8 cellular contexts compared by ENCODE assay signal in the genomic region with DNA sequence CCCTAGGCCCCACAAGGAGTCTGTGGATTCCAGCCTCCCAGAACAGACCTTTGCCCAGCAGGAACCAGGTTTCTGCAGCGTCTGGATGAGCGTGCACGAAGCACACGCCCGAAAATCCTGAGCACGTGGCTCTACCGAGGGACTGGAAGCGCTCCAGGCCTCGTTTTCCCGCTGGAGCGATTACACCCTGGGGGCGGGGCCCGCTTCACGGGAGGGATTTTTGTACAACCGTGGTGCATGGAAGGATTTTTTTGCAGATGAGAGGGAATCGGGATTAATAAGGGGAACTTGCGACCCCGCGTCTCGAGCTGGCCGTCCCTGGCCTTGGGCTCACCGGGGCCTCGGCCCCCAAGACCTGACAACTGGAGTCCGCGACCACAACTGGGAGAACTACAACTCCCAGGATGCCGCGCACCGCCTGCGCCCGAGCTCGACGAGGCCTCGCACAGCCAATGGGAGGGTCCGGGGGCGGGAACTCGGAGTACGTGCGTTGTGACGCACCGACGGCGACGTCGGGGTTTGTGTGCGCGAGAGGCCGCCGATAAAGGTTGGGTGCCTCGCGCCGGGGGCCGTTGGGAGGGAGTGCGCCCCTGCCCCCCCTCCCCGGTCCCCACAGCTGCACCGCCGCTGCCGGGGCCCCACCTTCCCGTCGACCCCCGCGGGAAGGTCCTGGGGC. TPM values are rescaled to one million over a fixed set of nuclear protein-coding genes. Genes with fewer than 3 reads are reported as not detected.
DNase-seq lines count a peak whose midpoint lies in the region; ATAC-seq and TF ChIP-seq lines count a peak whose summit lies in the region.

Gene ZNF628 (plus strand): TSS at position 518 of the 676 bp plus-strand sequence. CDS start 3,294 bp downstream, outside the sequence.

- H3K4me3 Mint-ChIP-seq in activated naive CD8-positive, alpha-beta T cell: peak within 1 kb of the TSS; percentile 93
- H3K4me3 Mint-ChIP-seq in osteocyte (ENCODE audit: unreplicated experiment): peak within 1 kb of the TSS; percentile 91

- H3K79me2 ChIP-seq in SK-N-SH (ENCODE audit: insufficient read depth): peaks cover 31% of the 10 kb centered on the region

- peak within 1 kb of the TSS; percentile 64 to 91 for H3K27ac ChIP-seq in SK-N-SH (ENCODE audit: low read depth in 2 of 2, low read length in 1 of 2)
- peak within 1 kb of the TSS; percentile 99 for H3K27ac ChIP-seq in thymus (ENCODE audit: low read depth)

- H3K27me3 ChIP-seq in GM06990 (replicated peaks; ENCODE audit: control insufficient read depth, insufficient read depth, low read length): no peaks in the 10 kb centered on the region
- H3K27me3 ChIP-seq in SK-N-SH (ENCODE audit: insufficient read depth): no peaks in the 10 kb centered on the region
- no peaks in the 10 kb centered on the region for H3K27me3 ChIP-seq in thymus (ENCODE audit: control insufficient read depth, insufficient read depth)

- no peak; a peak in 1 of 4 replicates for TF ChIP-seq EP300 in SK-N-SH (IDR thresholded peaks at IDR 0.05; ENCODE audit: borderline replicate concordance in 1 of 2, low read depth in 1 of 2, low read length in 1 of 2)

- H3K27ac Mint-ChIP-seq in activated naive CD8-positive, alpha-beta T cell: peak within 1 kb of the TSS; percentile 89
- H3K27ac Mint-ChIP-seq in osteocyte (ENCODE audit: unreplicated experiment): peak within 1 kb of the TSS; percentile 96

- H3K9me2 ChIP-seq in SK-N-SH: no peaks in the 10 kb centered on the region

- intact Hi-C loops in head of caudate nucleus (cut with DNase I): no loop called here

- H2AFZ ChIP-seq in SK-N-SH (ENCODE audit: low read depth): peak within 1 kb of the TSS; percentile 89

- peaks cover 28% of the 10 kb centered on the region for H3K4me1 Mint-ChIP-seq in activated naive CD8-positive, alpha-beta T cell (ENCODE audit: low read depth)
- peaks cover 51% of the 10 kb centered on the region for H3K4me1 Mint-ChIP-seq in osteocyte (ENCODE audit: unreplicated experiment)

- peak within 1 kb of the TSS; percentile 91 for H3K4me2 ChIP-seq in SK-N-SH

- H3K9me3 Mint-ChIP-seq in activated naive CD8-positive, alpha-beta T cell (ENCODE audit: low read depth): no peaks in the 10 kb centered on the region
- H3K9me3 Mint-ChIP-seq in osteocyte (ENCODE audit: unreplicated experiment): no peaks in the 10 kb centered on the region

- DNase-seq in GM06990 (ENCODE audit: extremely low read depth, insufficient read length): peak; percentile 97
- DNase-seq in NCI-H1092 (lab: John Stamatoyannopoulos, UW): peak; percentile 95
- peak; percentile 96 for DNase-seq in SK-N-SH
- DNase-seq in head of caudate nucleus: peak; percentile 99 to 100 (median 100)
- peak; percentile 99 for DNase-seq in osteocyte (ENCODE audit: extremely low spot score, unreplicated experiment)

- H3K9ac ChIP-seq in SK-N-SH: peak within 1 kb of the TSS; percentile 59

- H4K20me1 ChIP-seq in SK-N-SH (ENCODE audit: insufficient read depth): no peaks in the 10 kb centered on the region

- POLR2A ChIA-PET in SK-N-SH (lab: Yijun Ruan, JAX): interaction anchor here (0.6 to 2.0 kb wide), 13 partner anchors 9 to 248 kb away, joined by 3 to 15 read pairs (median 4); partner anchors contain the start of genes FIZ1, ISOC2, NAT14 and TMEM238

- WGBS in SK-N-SH (ENCODE audit: low lambda C conversion rate): 9% methylated on average over 10 of the region's 61 CpGs
- WGBS in thymus: 2% methylated on average over 59 of the region's 61 CpGs

- CTCF ChIA-PET in SK-N-SH (lab: Yijun Ruan, JAX): interaction anchor here (0.6 to 7.8 kb wide), 13 partner anchors 9 to 335 kb away, joined by 3 to 46 read pairs (median 4); partner anchors contain the start of genes NAT14 and ZNF524

- H3K36me3 ChIP-seq in GM06990 (ENCODE audit: control insufficient read depth, insufficient read depth, low read length): no peaks in the 10 kb centered on the region
- peaks cover 0 to under 1% of the 10 kb centered on the region in 2 experiments for H3K36me3 ChIP-seq in SK-N-SH (replicated peaks in 1 of 2; ENCODE audit: control insufficient read depth in 1 of 2, insufficient read depth in 2 of 2, low read length in 1 of 2)
- peaks cover 3% of the 10 kb centered on the region for H3K36me3 ChIP-seq in thymus (ENCODE audit: control insufficient read depth, insufficient read depth)

- no peak for TF ChIP-seq RAD21 in SK-N-SH (IDR thresholded peaks at IDR 0.05; ENCODE audit: low read length)

- H3K9me3 ChIP-seq in SK-N-SH (no peaks in the 10 kb centered on the region), thymus (ENCODE audit: control insufficient read depth) (no peaks in the 10 kb centered on the region)

- peaks cover 11% of the 10 kb centered on the region for H3F3A ChIP-seq in SK-N-SH (replicated peaks; ENCODE audit: insufficient read depth)

- H3K27me3 Mint-ChIP-seq in activated naive CD8-positive, alpha-beta T cell: no peaks in the 10 kb centered on the region
- no peaks in the 10 kb centered on the region for H3K27me3 Mint-ChIP-seq in osteocyte (ENCODE audit: unreplicated experiment)

- H3K4me3 ChIP-seq in GM06990 (replicated peaks; ENCODE audit: low read depth, low read length) (peak within 1 kb of the TSS; percentile 65), SK-N-SH (ENCODE audit: low read depth in 2 of 2, low read length in 1 of 2) (peak within 1 kb of the TSS; percentile 56 to 79), thymus (ENCODE audit: low read length) (peak within 1 kb of the TSS; percentile 56)

- peak; percentile 89 for ATAC-seq in HG02610 (IDR thresholded peaks at IDR 0.05; ENCODE audit: unreplicated experiment)

- H3K4me1 ChIP-seq in SK-N-SH (ENCODE audit: control insufficient read depth in 1 of 2, insufficient read depth in 2 of 2, low read depth in 1 of 2, low read length in 1 of 2) (peaks cover 11 to 16% of the 10 kb centered on the region in 2 experiments; a peak in 2 of 4 replicates), thymus (ENCODE audit: control insufficient read depth, insufficient read depth, low read length) (peaks cover 25% of the 10 kb centered on the region)

- TF ChIP-seq CTCF in GM06990 (IDR thresholded peaks at IDR 0.05; ENCODE audit: insufficient read depth, low read length, poor library complexity, severe bottlenecking) (no peak), SK-N-SH (IDR thresholded peaks at IDR 0.05) (no peak), osteocyte (IDR thresholded peaks at IDR 0.05) (no peak)

- no peaks in the 10 kb centered on the region for H3K36me3 Mint-ChIP-seq in activated naive CD8-positive, alpha-beta T cell
- no peaks in the 10 kb centered on the region for H3K36me3 Mint-ChIP-seq in osteocyte (ENCODE audit: unreplicated experiment)

TF ChIP-seq in SK-N-SH, 30 proteins besides CTCF, POLR2A, EP300 and RAD21 (continues in another document):
- TF ChIP-seq IRF3 (IDR thresholded peaks at IDR 0.05; ENCODE audit: low read depth, low read length) (peak; percentile 28; the same call in 1 of the 2 replicates), SIN3A (IDR thresholded peaks at IDR 0.05; ENCODE audit: borderline replicate concordance, low read depth, low read length) (no peak), ELF1 (IDR thresholded peaks at IDR 0.05) (peak; percentile 53), RCOR1 (IDR thresholded peaks at IDR 0.05; ENCODE audit: low read length) (0 out of 2 replicates have a peak, but pooled peaks have one; percentile 7), FOXM1 (IDR thresholded peaks at IDR 0.05; ENCODE audit: low read depth) (no peak), POLR2AphosphoS5 (IDR thresholded peaks at IDR 0.05; ENCODE audit: low read depth, low read length) (0 out of 2 replicates have a peak, but pooled peaks have one; percentile 43), MXI1 (IDR thresholded peaks at IDR 0.05; ENCODE audit: low read depth, low read length) (peak; percentile 88), SMC3 (IDR thresholded peaks at IDR 0.05; ENCODE audit: low read depth, low read length) (no peak), TAF1 (IDR thresholded peaks at IDR 0.05; ENCODE audit: borderline replicate concordance, low read depth, low read length) (no peak; the same call in 1 of the 2 replicates), CHD2 (IDR thresholded peaks at IDR 0.05; ENCODE audit: low read length, partially characterized antibody) (peak; percentile 89), FOXJ3 (CRISPR knock-in tag; IDR thresholded peaks at IDR 0.05) (no peak)
- TF ChIP-seq, protein P1, sequence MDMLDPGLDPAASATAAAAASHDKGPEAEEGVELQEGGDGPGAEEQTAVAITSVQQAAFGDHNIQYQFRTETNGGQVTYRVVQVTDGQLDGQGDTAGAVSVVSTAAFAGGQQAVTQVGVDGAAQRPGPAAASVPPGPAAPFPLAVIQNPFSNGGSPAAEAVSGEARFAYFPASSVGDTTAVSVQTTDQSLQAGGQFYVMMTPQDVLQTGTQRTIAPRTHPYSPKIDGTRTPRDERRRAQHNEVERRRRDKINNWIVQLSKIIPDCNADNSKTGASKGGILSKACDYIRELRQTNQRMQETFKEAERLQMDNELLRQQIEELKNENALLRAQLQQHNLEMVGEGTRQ (IDR thresholded peaks at IDR 0.05; ENCODE audit: borderline replicate concordance, low read depth, low read length): no peak

RNA-seq across cellular contexts. Expression of gene ZNF628, which starts in this region (rescaled TPM):
- 0.73 and 1.6 TPM in 2 replicates for polyA plus RNA-seq in SK-N-SH (2012; rRNA removed)
- 0.58 and 1.1 TPM in 2 replicates for polyA plus RNA-seq in SK-N-SH (2012; cell fraction: cytosol; rRNA removed)
- polyA plus RNA-seq in SK-N-SH (2012; cell fraction: nucleus; rRNA removed): 3.7 and 4.2 TPM in 2 replicates
- 10.4 and 11.6 TPM in 2 replicates for total RNA-seq in osteocyte
- polyA plus RNA-seq in thymus: 4.8 TPM

Comparison
In these comparisons a context has a peak if more than half of its experiments do, and no peak if none do; other contexts are left out.
1. Peak in every context shown above with its lines: DNase-seq, ATAC-seq, H3K4me3 ChIP-seq and H3K27ac ChIP-seq.